Comparison of ENCODE assay signal across 28 cellular contexts in genomic region chr16:85261657-85262557, GRCh38.
DNase-seq lines count a peak whose midpoint lies in the region; ATAC-seq, FAIRE-seq and TF ChIP-seq lines count a peak whose summit lies in the region.
"Had no signal": no experiment of that assay in that cellular context is flagged by ENCODE, and none has a peak within 500 bp of the region (broad histone marks: within the 10 kb centered on the region; RNA-seq: fewer than 3 reads in every experiment).

No MANE protein-coding gene starts in this region.

- no peak for TF ChIP-seq POLR2A in K562 (conservative IDR thresholded peaks at IDR 0.05)

- peak overlapping the region in 1 of 3 donors; percentile 23 for H3K27ac Mint-ChIP-seq in IgD-negative memory B cell
- no peak overlapping the region for H3K27ac Mint-ChIP-seq in activated CD4-positive, alpha-beta T cell treated with anti-CD3 and anti-CD28 coated beads, Interleukin-2, amount 10 ng/mL, durations not matched to agents 24 days and 14 days
- H3K27ac Mint-ChIP-seq: activated naive CD4-positive, alpha-beta T cell treated with anti-CD3 and anti-CD28 coated beads for 36 hours; activated T-helper 1 cell treated with anti-CD3 and anti-CD28 coated beads, Interleukin-12 subunit alpha, Interleukin-12 subunit beta, Interleukin-2, Interleukin-4 antibody, amounts not matched to agents 30 ng/mL and 10 ng/mL and 1 ng/mL, durations not matched to agents 14 hours and 24 hours and 36 hours; T-helper 17 cell had no signal

- no peaks in the 10 kb centered on the region for H3K9me1 ChIP-seq in K562 (ENCODE audit: control insufficient read depth, insufficient read depth, low read length)

- H3K79me2 ChIP-seq in K562 (ENCODE audit: control insufficient read depth, insufficient read depth, low read length) (no peaks in the 10 kb centered on the region), neural cell (replicated peaks; ENCODE audit: insufficient read depth, low read length) (no peaks in the 10 kb centered on the region)

- peak overlapping the region; percentile 37; the same call in 1 of the 2 replicates for H3K4me2 ChIP-seq in K562 (ENCODE audit: insufficient read depth, low read length)
- no peak overlapping the region for H3K4me2 ChIP-seq in neural cell (ENCODE audit: low read length)

- H3K4me3 Mint-ChIP-seq in IgD-negative memory B cell = peak overlapping the region in 3 of 4 donors; percentile 17 to 85 (median 30)
- no peak overlapping the region for H3K4me3 Mint-ChIP-seq in activated CD4-positive, alpha-beta T cell treated with anti-CD3 and anti-CD28 coated beads, Interleukin-2, amount 10 ng/mL, durations not matched to agents 24 days and 14 days
- H3K4me3 Mint-ChIP-seq: activated naive CD4-positive, alpha-beta T cell treated with anti-CD3 and anti-CD28 coated beads for 36 hours; activated T-helper 1 cell treated with anti-CD3 and anti-CD28 coated beads, Interleukin-12 subunit alpha, Interleukin-12 subunit beta, Interleukin-2, Interleukin-4 antibody, amounts not matched to agents 30 ng/mL and 10 ng/mL and 1 ng/mL, durations not matched to agents 14 hours and 24 hours and 36 hours; stimulated activated naive CD8-positive, alpha-beta T cell treated with anti-CD3 and anti-CD28 coated beads, Interleukin-15, amount 100 ng/mL, for 72 hours; T-helper 17 cell had no signal

- no peaks in the 10 kb centered on the region for H3K27me3 ChIP-seq in K562 (ENCODE audit: control insufficient read depth in 2 of 2, insufficient read depth in 2 of 2, low read length in 2 of 2)
- H3K27me3 ChIP-seq in neural cell (ENCODE audit: insufficient read depth, low read depth, low read length) = no peaks in the 10 kb centered on the region
- H3K27me3 ChIP-seq: breast epithelium, thyroid gland had no signal

- peaks cover 0 to 2% (median 0%) of the 10 kb centered on the region in 3 donors for H3K9me3 Mint-ChIP-seq in IgD-negative memory B cell
- H3K9me3 Mint-ChIP-seq in activated CD4-positive, alpha-beta T cell treated with anti-CD3 and anti-CD28 coated beads, Interleukin-2, amount 10 ng/mL, durations not matched to agents 24 days and 14 days = no peaks in the 10 kb centered on the region
- H3K9me3 Mint-ChIP-seq: activated naive CD4-positive, alpha-beta T cell treated with anti-CD3 and anti-CD28 coated beads for 36 hours; activated T-helper 1 cell treated with anti-CD3 and anti-CD28 coated beads, Interleukin-12 subunit alpha, Interleukin-12 subunit beta, Interleukin-2, Interleukin-4 antibody, amounts not matched to agents 30 ng/mL and 10 ng/mL and 1 ng/mL, durations not matched to agents 14 hours and 24 hours and 36 hours; stimulated activated naive CD8-positive, alpha-beta T cell treated with anti-CD3 and anti-CD28 coated beads, Interleukin-15, amount 100 ng/mL, for 72 hours had no signal

- H3K4me1 Mint-ChIP-seq in IgD-negative memory B cell = peaks cover 1 to 9% (median 6%) of the 10 kb centered on the region in 3 donors
- no peaks in the 10 kb centered on the region for H3K4me1 Mint-ChIP-seq in activated CD4-positive, alpha-beta T cell treated with anti-CD3 and anti-CD28 coated beads, Interleukin-2, amount 10 ng/mL, durations not matched to agents 24 days and 14 days

- TF ChIP-seq CTCF in K562 (IDR thresholded peaks at IDR 0.05 in 2 of 3, conservative IDR thresholded peaks at IDR 0.05 in 1 of 3; ENCODE audit: insufficient read depth in 2 of 3, low read depth in 1 of 3, low read length in 3 of 3) (no peak), neural cell (IDR thresholded peaks at IDR 0.05; ENCODE audit: poor library complexity, severe bottlenecking) (no peak)

- H3K9me3 ChIP-seq in K562 (replicated peaks; ENCODE audit: control insufficient read depth, insufficient read depth, low read depth, low read length) (no peaks in the 10 kb centered on the region), neural cell (ENCODE audit: low read length) (no peaks in the 10 kb centered on the region)
- H3K9me3 ChIP-seq: breast epithelium, heart right ventricle, thyroid gland had no signal

- CTCF ChIA-PET in K562 (lab: Yijun Ruan, JAX; ENCODE audit: low intra/inter-chr PET ratio) = interaction anchor here (0.6 to 0.7 kb wide), 2 partner anchors 46 to 336 kb away, joined by 3 to 4 read pairs; no protein-coding TSS in a partner anchor

- peak overlapping the region in 1 of 2 experiments; percentile 80; a peak in 2 of 4 replicates for H3K9ac ChIP-seq in K562 (ENCODE audit: insufficient read depth in 1 of 2, low read depth in 2 of 2, low read length in 2 of 2)
- H3K9ac ChIP-seq in neural cell (ENCODE audit: low read length) = peak overlapping the region; percentile 21
- H3K9ac ChIP-seq: GM23248 had no signal

- no peaks in the 10 kb centered on the region for H3K36me3 Mint-ChIP-seq in IgD-negative memory B cell
- H3K36me3 Mint-ChIP-seq in activated CD4-positive, alpha-beta T cell treated with anti-CD3 and anti-CD28 coated beads, Interleukin-2, amount 10 ng/mL, durations not matched to agents 24 days and 14 days (ENCODE audit: low read depth) = no peaks in the 10 kb centered on the region

- no peak overlapping the region for H3K4me3 ChIP-seq in K562
- H3K4me3 ChIP-seq in neural cell (ENCODE audit: low read length) = peak overlapping the region; percentile 11
- H3K4me3 ChIP-seq: breast epithelium, GM23248, heart right ventricle, thyroid gland had no signal

- WGBS in K562 (ENCODE audit: insufficient coverage, low coverage, missing lambda C conversion rate) = 33% methylated on average over 27 of the region's 27 CpGs

- peaks cover 49% of the 10 kb centered on the region for H3K27me3 Mint-ChIP-seq in IgD-negative memory B cell
- peaks cover 12% of the 10 kb centered on the region for H3K27me3 Mint-ChIP-seq in activated CD4-positive, alpha-beta T cell treated with anti-CD3 and anti-CD28 coated beads, Interleukin-2, amount 10 ng/mL, durations not matched to agents 24 days and 14 days

- intact Hi-C loops in K562 (cut with micrococcal nuclease) = loop anchor here (5.0 kb wide), 1 partner anchor 145 kb away; no protein-coding TSS in a partner anchor
- intact Hi-C loops in activated CD4-positive, alpha-beta T cell treated with anti-CD3 and anti-CD28 coated beads, Interleukin-2, amount 10 ng/mL, durations not matched to agents 24 days and 14 days (cut with micrococcal nuclease) = no loop called here

- TF ChIP-seq RAD21 in K562 (CRISPR knock-in tag; conservative IDR thresholded peaks at IDR 0.05 in 1 of 2, IDR thresholded peaks at IDR 0.05 in 1 of 2) (no peak), neural cell (conservative IDR thresholded peaks at IDR 0.05) (no peak)

- H3F3A ChIP-seq in neural cell (ENCODE audit: insufficient read depth, low read length, poor library complexity, severe bottlenecking) = peaks cover 11% of the 10 kb centered on the region

- H3K36me3 ChIP-seq in K562 (ENCODE audit: control insufficient read depth, insufficient read depth, low read length) (no peaks in the 10 kb centered on the region), neural cell (ENCODE audit: insufficient read depth, low read length) (no peaks in the 10 kb centered on the region)
- H3K36me3 ChIP-seq: breast epithelium, heart right ventricle, thyroid gland, WERI-Rb-1 had no signal

- DNase-seq in OCI-M1 (lab: John Stamatoyannopoulos, UW) (peak; percentile 54), K562 (ENCODE audit: extremely low read depth in 1 of 4, low spot score in 3 of 4) (peak in 3 of 4 experiments; percentile 48 to 77 (median 72)), kidney glomerular epithelial cell (lab: John Stamatoyannopoulos, UW) (no peak)
- no peak for DNase-seq in activated CD4-positive, alpha-beta T cell treated with anti-CD3 and anti-CD28 coated beads, Interleukin-2, amount 10 ng/mL, durations not matched to agents 24 days and 14 days
- DNase-seq: activated CD8-positive, alpha-beta memory T cell treated with anti-CD3 and anti-CD28 coated beads, Interleukin-2, amount 50 U/mL, for 4 hours; activated naive CD4-positive, alpha-beta T cell treated with anti-CD3 and anti-CD28 coated beads for 36 hours; amygdala; effector CD8-positive, alpha-beta T cell; EL; GM23248; heart right ventricle; NCI-H1105 treated with DMSO at 0.1 percent for 48 hours; NCI-H2029; NCI-H2227 treated with DMSO at 0.1 percent for 48 hours; NCI-H748 treated with DMSO at 0.1 percent for 48 hours; small intestine; stimulated activated naive CD8-positive, alpha-beta T cell treated with anti-CD3 and anti-CD28 coated beads, Interleukin-15, amount 100 ng/mL, for 72 hours; T-helper 17 cell; WERI-Rb-1 had no signal

- no TSS peak for BruUV-seq in K562 (replicated peaks; lab: Mats Ljungman, UMichigan)

- in situ Hi-C loops in K562 (cut with MboI) = no loop called here

- peak; percentile 84 for FAIRE-seq in K562 (lab: Jason Lieb, UNC)
- FAIRE-seq: colon, GM12891, small intestine had no signal

- POLR2A ChIA-PET in K562 (lab: Yijun Ruan, JAX) = interaction anchor here (0.6 to 1.3 kb wide), 4 partner anchors 10 to 293 kb away, joined by 3 to 5 read pairs (median 3); no protein-coding TSS in a partner anchor

- peaks cover 17 to 68% of the 10 kb centered on the region in 2 experiments; a peak in 4 of 5 replicates for H3K4me1 ChIP-seq in K562 (replicated peaks in 1 of 2; ENCODE audit: control insufficient read depth in 2 of 2, insufficient read depth in 2 of 2, low read length in 2 of 2)
- H3K4me1 ChIP-seq: breast epithelium, heart right ventricle had no signal

- no peaks in the 10 kb centered on the region for H3K9me2 ChIP-seq in neural cell (ENCODE audit: insufficient read depth, low read length)

- H4K20me1 ChIP-seq in K562 (replicated peaks; ENCODE audit: control insufficient read depth, insufficient read depth, low read length) (peaks cover 70% of the 10 kb centered on the region), neural cell (ENCODE audit: insufficient read depth) (no peaks in the 10 kb centered on the region)

- H2AFZ ChIP-seq in K562 (ENCODE audit: low read depth, low read length) (no peak overlapping the region), neural cell (ENCODE audit: low read depth, low read length) (no peak overlapping the region)
- H2AFZ ChIP-seq: GM23248 had no signal

- H3K27ac ChIP-seq in K562 (ENCODE audit: extremely low read depth, low read depth, low read length) (no peak overlapping the region), neural cell (ENCODE audit: low read length) (peak overlapping the region; percentile 71)
- H3K27ac ChIP-seq: breast epithelium, GM23248, heart right ventricle, thyroid gland, WERI-Rb-1 had no signal

- ATAC-seq in K562 = peak; percentile 73
- no peak for ATAC-seq in GM18502 (IDR thresholded peaks at IDR 0.05; ENCODE audit: poor library complexity, unreplicated experiment)
- no peak for ATAC-seq in GM21576 (IDR thresholded peaks at IDR 0.05; ENCODE audit: unreplicated experiment)
- ATAC-seq: stimulated activated naive CD8-positive, alpha-beta T cell treated with anti-CD3 and anti-CD28 coated beads, Interleukin-15, amount 100 ng/mL, for 72 hours; T-helper 17 cell had no signal

- TF ChIP-seq EP300 in K562 (IDR thresholded peaks at IDR 0.05; ENCODE audit: low read length) = peak; percentile 52; the same call in 1 of the 2 replicates
- peak; percentile 35 for TF ChIP-seq EP300 in neural cell (conservative IDR thresholded peaks at IDR 0.05; ENCODE audit: poor library complexity, severe bottlenecking)

TF ChIP-seq in K562, 482 proteins besides CTCF, POLR2A, EP300 and RAD21 (continues in another document):
- TF ChIP-seq RHOXF2B (CRISPR knock-in tag; conservative IDR thresholded peaks at IDR 0.05) (no peak), ZNF175 (CRISPR knock-in tag; IDR thresholded peaks at IDR 0.05; ENCODE audit: low read depth) (no peak)

Comparison
In these comparisons a context has a peak if more than half of its experiments do, and no peak if none do; other contexts are left out.
1. DNase-seq: peak in OCI-M1 (single experiment) and K562 (3 of 4); none in kidney glomerular epithelial cell (single experiment) and activated CD4-positive, alpha-beta T cell treated with anti-CD3 and anti-CD28 coated beads, Interleukin-2, amount 10 ng/mL, durations not matched to agents 24 days and 14 days (single experiment).